Comparison of ENCODE assay signal across 25 cellular contexts in genomic region chr3:98846101-98846500, GRCh38. TPM values are rescaled to one million over a fixed set of nuclear protein-coding genes. Genes with fewer than 3 reads are reported as not detected.
DNase-seq lines count a peak whose midpoint lies in the region; ATAC-seq, FAIRE-seq and TF ChIP-seq lines count a peak whose summit lies in the region.
"Had no signal": no experiment of that assay in that cellular context is flagged by ENCODE, and none has a peak within 500 bp of the region (broad histone marks: within the 10 kb centered on the region; RNA-seq: fewer than 3 reads in every experiment).

No MANE protein-coding gene starts in this region.

- H4K20me1 ChIP-seq in HCT116 (ENCODE audit: insufficient read depth) (peaks cover 65% of the 10 kb centered on the region), astrocyte (ENCODE audit: insufficient read depth, low read length) (peaks cover 90% of the 10 kb centered on the region)

- TF ChIP-seq POLR2A in HCT116 (IDR thresholded peaks at IDR 0.05; ENCODE audit: borderline replicate concordance, extremely low read depth, insufficient read depth, insufficient read length) (no peak), GM12892 (IDR thresholded peaks at IDR 0.05; ENCODE audit: low read depth, low read length) (no peak)

- H3K4me2 ChIP-seq in HCT116 (ENCODE audit: low read length) (no peak overlapping the region), astrocyte (ENCODE audit: low read length) (peak overlapping the region; percentile 5)

- no peaks in the 10 kb centered on the region for H3K9me3 Mint-ChIP-seq in astrocyte (ENCODE audit: unreplicated experiment)
- H3K9me3 Mint-ChIP-seq in activated T-helper 17 cell treated with anti-CD3 and anti-CD28 coated beads, Interleukin-2, amount 50 U/mL, for 72 hours, result no peaks in the 10 kb centered on the region
- no peaks in the 10 kb centered on the region for H3K9me3 Mint-ChIP-seq in activated T-cell treated with anti-CD3 and anti-CD28 coated beads, Interleukin-2, amount 50 U/mL, for 24 hours
- H3K9me3 Mint-ChIP-seq: activated CD4-positive, alpha-beta T cell treated with anti-CD3 and anti-CD28 coated beads, Interleukin-2, amount 10 ng/mL, durations not matched to agents 7 days and 5 days; mesothelial cell of epicardium; natural killer cell treated with Interleukin-12 subunit alpha and Interleukin-12 subunit beta and Interleukin-15 and Interleukin-18, amount 100 ng/mL, for 72 hours had no signal

- RAD21 ChIA-PET in HCT116 (lab: Charles Lee; ENCODE audit: low non-redundant PET in 1 of 2, low total read pairs in 2 of 2, uncharacterized antibody in 2 of 2, unreplicated experiment in 2 of 2), result no interaction called here

- POLR2A ChIA-PET in HCT116 (lab: Charles Lee), result no interaction called here

- no peak overlapping the region for H3K4me3 Mint-ChIP-seq in astrocyte (ENCODE audit: unreplicated experiment)
- H3K4me3 Mint-ChIP-seq in activated T-helper 17 cell treated with anti-CD3 and anti-CD28 coated beads, Interleukin-2, amount 50 U/mL, for 72 hours, result no peak overlapping the region
- no peak overlapping the region for H3K4me3 Mint-ChIP-seq in activated T-cell treated with anti-CD3 and anti-CD28 coated beads, Interleukin-2, amount 50 U/mL, for 24 hours
- H3K4me3 Mint-ChIP-seq: activated CD4-positive, alpha-beta T cell treated with anti-CD3 and anti-CD28 coated beads, Interleukin-2, amount 10 ng/mL, durations not matched to agents 7 days and 5 days; mesothelial cell of epicardium; natural killer cell treated with Interleukin-12 subunit alpha and Interleukin-12 subunit beta and Interleukin-15 and Interleukin-18, amount 100 ng/mL, for 72 hours had no signal

- H3K27me3 ChIP-seq in HCT116 (ENCODE audit: insufficient read depth, low read length) (no peaks in the 10 kb centered on the region), astrocyte (ENCODE audit: insufficient read depth, low read length) (no peaks in the 10 kb centered on the region)
- H3K27me3 ChIP-seq: sigmoid colon, suprapubic skin had no signal

- H3K9me3 ChIP-seq in HCT116 (ENCODE audit: control insufficient read depth in 1 of 2, insufficient read depth in 1 of 2, low read depth in 1 of 2, low read length in 2 of 2), result no peaks in the 10 kb centered on the region
- no peaks in the 10 kb centered on the region for H3K9me3 ChIP-seq in astrocyte (ENCODE audit: insufficient read depth, low read depth, low read length)
- H3K9me3 ChIP-seq: sigmoid colon, suprapubic skin had no signal

- no TSS peak for BruUV-seq in HCT116 (replicated peaks; lab: Mats Ljungman, UMichigan)

- H3K4me1 ChIP-seq in HCT116 (ENCODE audit: control insufficient read depth in 1 of 2, insufficient read depth in 2 of 2, low read length in 2 of 2) (peaks cover 0 to 13% of the 10 kb centered on the region in 2 experiments; a peak in 2 of 4 replicates), astrocyte (ENCODE audit: insufficient read depth, low read length) (no peaks in the 10 kb centered on the region)
- H3K4me1 ChIP-seq: parathyroid adenoma, suprapubic skin had no signal

- H3K4me1 Mint-ChIP-seq in astrocyte (ENCODE audit: low read depth, unreplicated experiment), result peaks cover 23% of the 10 kb centered on the region
- H3K4me1 Mint-ChIP-seq in activated T-helper 17 cell treated with anti-CD3 and anti-CD28 coated beads, Interleukin-2, amount 50 U/mL, for 72 hours, result no peaks in the 10 kb centered on the region
- H3K4me1 Mint-ChIP-seq in activated T-cell treated with anti-CD3 and anti-CD28 coated beads, Interleukin-2, amount 50 U/mL, for 24 hours (ENCODE audit: low read depth), result no peaks in the 10 kb centered on the region
- H3K4me1 Mint-ChIP-seq: activated CD4-positive, alpha-beta T cell treated with anti-CD3 and anti-CD28 coated beads, Interleukin-2, amount 10 ng/mL, durations not matched to agents 7 days and 5 days; mesothelial cell of epicardium had no signal

- H3K36me3 ChIP-seq in HCT116 (ENCODE audit: control insufficient read depth in 1 of 2, insufficient read depth in 2 of 2, low read length in 2 of 2), result peaks cover 26 to 51% of the 10 kb centered on the region in 2 experiments
- H3K36me3 ChIP-seq in astrocyte (ENCODE audit: insufficient read depth, low read length), result peaks cover 52% of the 10 kb centered on the region

- DNase-seq in AG08396 (ENCODE audit: low spot score), result peak; percentile 26
- no peak for DNase-seq in HCT116 (ENCODE audit: low read depth, low spot score)
- DNase-seq in astrocyte (ENCODE audit: low read depth), result peak; percentile 59
- DNase-seq in hepatic stellate cell (ENCODE audit: low spot score), result peak; percentile 43
- no peak for DNase-seq in activated T-cell treated with anti-CD3 and anti-CD28 coated beads, Interleukin-2, amount 50 U/mL, for 24 hours
- DNase-seq in GM12892 (ENCODE audit: insufficient read length), result no peak
- DNase-seq: activated CD4-positive, alpha-beta T cell treated with anti-CD3 and anti-CD28 coated beads, Interleukin-2, amount 10 ng/mL, durations not matched to agents 7 days and 5 days; AML-193; amniotic stem cell; DND-41; glutamatergic neuron; KG1; NCI-H1048; NCI-H1930; NCI-H345; NCI-H82; OCI-M1; sigmoid colon had no signal

- H2AFZ ChIP-seq in HCT116 (ENCODE audit: low read depth, low read length, poor library complexity, severe bottlenecking) (no peak overlapping the region), astrocyte (ENCODE audit: low read depth, low read length) (no peak overlapping the region)
- H2AFZ ChIP-seq: parathyroid adenoma had no signal

- no peaks in the 10 kb centered on the region for H3K27me3 Mint-ChIP-seq in astrocyte (ENCODE audit: low read depth, unreplicated experiment)
- H3K27me3 Mint-ChIP-seq in activated T-helper 17 cell treated with anti-CD3 and anti-CD28 coated beads, Interleukin-2, amount 50 U/mL, for 72 hours, result no peaks in the 10 kb centered on the region
- no peaks in the 10 kb centered on the region for H3K27me3 Mint-ChIP-seq in activated T-cell treated with anti-CD3 and anti-CD28 coated beads, Interleukin-2, amount 50 U/mL, for 24 hours
- H3K27me3 Mint-ChIP-seq: activated CD4-positive, alpha-beta T cell treated with anti-CD3 and anti-CD28 coated beads, Interleukin-2, amount 10 ng/mL, durations not matched to agents 7 days and 5 days; natural killer cell treated with Interleukin-12 subunit alpha and Interleukin-12 subunit beta and Interleukin-15 and Interleukin-18, amount 100 ng/mL, for 72 hours had no signal

- CTCF ChIA-PET in HCT116 (lab: Charles Lee), result no interaction called here

- intact Hi-C loops in HCT116 (cut with micrococcal nuclease), result no loop called here

- H3K4me3 ChIP-seq in HCT116 (replicated peaks in 1 of 2; ENCODE audit: low read depth in 1 of 2, low read length in 2 of 2) (no peak overlapping the region), astrocyte (ENCODE audit: insufficient read depth, low read depth, low read length) (no peak overlapping the region)
- H3K4me3 ChIP-seq: sigmoid colon, suprapubic skin had no signal

- no peak for TF ChIP-seq RAD21 in HCT116 (IDR thresholded peaks at IDR 0.05; ENCODE audit: low read depth)

- H3K36me3 Mint-ChIP-seq in astrocyte (ENCODE audit: low read depth, unreplicated experiment), result peaks cover 16% of the 10 kb centered on the region
- H3K36me3 Mint-ChIP-seq in activated T-helper 17 cell treated with anti-CD3 and anti-CD28 coated beads, Interleukin-2, amount 50 U/mL, for 72 hours (ENCODE audit: low read depth), result no peaks in the 10 kb centered on the region
- peaks cover 6% of the 10 kb centered on the region for H3K36me3 Mint-ChIP-seq in activated T-cell treated with anti-CD3 and anti-CD28 coated beads, Interleukin-2, amount 50 U/mL, for 24 hours (ENCODE audit: low read depth)
- H3K36me3 Mint-ChIP-seq: natural killer cell treated with Interleukin-12 subunit alpha and Interleukin-12 subunit beta and Interleukin-15 and Interleukin-18, amount 100 ng/mL, for 72 hours had no signal

- H3K9ac ChIP-seq in HCT116 (ENCODE audit: low read length) (no peak overlapping the region), astrocyte (ENCODE audit: low read length) (no peak overlapping the region)
- H3K9ac ChIP-seq: parathyroid adenoma had no signal

- H3K27ac ChIP-seq in HCT116 (ENCODE audit: low read depth, low read length) (peak overlapping the region; percentile 23; the same call in 1 of the 2 replicates), astrocyte (ENCODE audit: low read depth, low read length) (no peak overlapping the region)
- H3K27ac ChIP-seq: parathyroid adenoma, sigmoid colon, suprapubic skin, VCaP had no signal

- H3K9me2 ChIP-seq in HCT116 (ENCODE audit: insufficient read depth), result no peaks in the 10 kb centered on the region

- no peak overlapping the region for H3K27ac Mint-ChIP-seq in astrocyte (ENCODE audit: unreplicated experiment)
- no peak overlapping the region for H3K27ac Mint-ChIP-seq in activated T-helper 17 cell treated with anti-CD3 and anti-CD28 coated beads, Interleukin-2, amount 50 U/mL, for 72 hours
- H3K27ac Mint-ChIP-seq in activated T-cell treated with anti-CD3 and anti-CD28 coated beads, Interleukin-2, amount 50 U/mL, for 24 hours, result no peak overlapping the region
- H3K27ac Mint-ChIP-seq: activated CD4-positive, alpha-beta T cell treated with anti-CD3 and anti-CD28 coated beads, Interleukin-2, amount 10 ng/mL, durations not matched to agents 7 days and 5 days; mesothelial cell of epicardium; natural killer cell treated with Interleukin-12 subunit alpha and Interleukin-12 subunit beta and Interleukin-15 and Interleukin-18, amount 100 ng/mL, for 72 hours had no signal

- H3K79me2 ChIP-seq in HCT116 (ENCODE audit: insufficient read depth, low read length), result peaks cover 99% of the 10 kb centered on the region
- H3K79me2 ChIP-seq in astrocyte (ENCODE audit: insufficient read depth, low read length), result peaks cover 98% of the 10 kb centered on the region
- H3K79me2 ChIP-seq: parathyroid adenoma had no signal

- peak; percentile 69 for FAIRE-seq in astrocyte (lab: Jason Lieb, UNC)
- FAIRE-seq in GM12892 (lab: Jason Lieb, UNC), result no peak

- ATAC-seq in HCT116 (no peak), GM21390 (IDR thresholded peaks at IDR 0.05; ENCODE audit: unreplicated experiment) (no peak)
- ATAC-seq in activated T-helper 17 cell treated with anti-CD3 and anti-CD28 coated beads, Interleukin-2, amount 50 U/mL, for 72 hours (replicated peaks), result no peak
- ATAC-seq: natural killer cell treated with Interleukin-12 subunit alpha and Interleukin-12 subunit beta and Interleukin-15 and Interleukin-18, amount 100 ng/mL, for 72 hours had no signal

- TF ChIP-seq CTCF in HCT116 (IDR thresholded peaks at IDR 0.05 in 2 of 3, conservative IDR thresholded peaks at IDR 0.05 in 1 of 3; ENCODE audit: borderline replicate concordance in 1 of 3, insufficient read depth in 1 of 3, low read depth in 2 of 3, low read length in 2 of 3) (no peak), astrocyte (IDR thresholded peaks at IDR 0.05; ENCODE audit: insufficient read depth, low read depth, low read length) (no peak)

TF ChIP-seq in HCT116, 20 proteins besides CTCF, POLR2A, EP300 and RAD21:
- TF ChIP-seq EZH2 (IDR thresholded peaks at IDR 0.05), result no peak
- TF ChIP-seq ZFX (IDR thresholded peaks at IDR 0.05), result no peak
- 0 out of 2 replicates have a peak, but pooled peaks have one; percentile 22 for TF ChIP-seq CEBPB (IDR thresholded peaks at IDR 0.05; ENCODE audit: low read depth)
- no peak for TF ChIP-seq SIN3A (IDR thresholded peaks at IDR 0.05; ENCODE audit: low read depth)

RNA-seq across cellular contexts. Expression of gene DCBLD2, which starts 55.4 kb away (rescaled TPM):
- 532 TPM for total RNA-seq in HCT116 (2021; ENCODE audit: unreplicated experiment)
- polyA plus RNA-seq in HCT116 (2012), result 106 and 160 TPM in 2 replicates
- 214 and 243 TPM in 2 replicates for total RNA-seq in astrocyte
- total RNA-seq in activated T-helper 17 cell treated with anti-CD3 and anti-CD28 coated beads, Interleukin-2, amount 50 U/mL, for 72 hours, result 1 to 10 TPM; 2.5 to 3.6 TPM
- polyA plus RNA-seq in GM12892 (2012; ENCODE audit: missing spikeins), result 6.5 TPM

Comparison
In these comparisons a context has a peak if more than half of its experiments do, and no peak if none do; other contexts are left out.
1. DNase-seq: peak in AG08396 (single experiment), astrocyte (single experiment) and hepatic stellate cell (single experiment); none in HCT116 (single experiment), activated T-cell treated with anti-CD3 and anti-CD28 coated beads, Interleukin-2, amount 50 U/mL, for 24 hours (single experiment) and GM12892 (single experiment).
2. RNA of gene DCBLD2, which starts 55.4 kb away (total RNA-seq): 532 TPM in HCT116 (single experiment) and 214 to 243 TPM in astrocyte; 2.5 to 3.6 TPM in activated T-helper 17 cell treated with anti-CD3 and anti-CD28 coated beads, Interleukin-2, amount 50 U/mL, for 72 hours; every median in the first group is over 10 times any median in the second.